18 cellular contexts compared by ENCODE assay signal in genomic region chr3:44467241-44467640, GRCh38. TPM values are rescaled to one million over a fixed set of nuclear protein-coding genes. Genes with fewer than 3 reads are reported as not detected.
DNase-seq lines count a peak whose midpoint lies in the region; ATAC-seq, FAIRE-seq and TF ChIP-seq lines count a peak whose summit lies in the region.
"Had no signal": no experiment of that assay in that cellular context is flagged by ENCODE, and none has a peak within 500 bp of the region (broad histone marks: within the 10 kb centered on the region; RNA-seq: fewer than 3 reads in every experiment).

No MANE protein-coding gene starts in this region.

- TF ChIP-seq CTCF in CD4-positive, alpha-beta T cell (IDR thresholded peaks at IDR 0.05): no peak
- no peak for TF ChIP-seq CTCF in endothelial cell of umbilical vein (IDR thresholded peaks at IDR 0.05; ENCODE audit: extremely low read depth in 1 of 2, insufficient read depth in 1 of 2, low read depth in 1 of 2, low read length in 2 of 2)
- no peak for TF ChIP-seq CTCF in nephron progenitor cell (IDR thresholded peaks at IDR 0.05)

- peaks cover 0 to 5% of the 10 kb centered on the region in 2 experiments for H3K36me3 ChIP-seq in endothelial cell of umbilical vein (ENCODE audit: control insufficient read depth in 2 of 2, extremely low read depth in 1 of 2, insufficient read depth in 2 of 2, low read length in 2 of 2)

- no peak overlapping the region for H3K4me2 ChIP-seq in endothelial cell of umbilical vein (ENCODE audit: insufficient read depth, low read length)
- H3K4me2 ChIP-seq: BLaER1 had no signal

- H3K27ac Mint-ChIP-seq in CD4-positive, alpha-beta T cell: peak overlapping the region; percentile 20
- H3K27ac Mint-ChIP-seq in T-helper 17 cell: peak overlapping the region; percentile 19
- H3K27ac Mint-ChIP-seq in nephron progenitor cell: peak overlapping the region; percentile 80

- POLR2A ChIA-PET in CD4-positive, alpha-beta T cell (lab: Charles Lee): no interaction called here
- POLR2A ChIA-PET in endothelial cell of umbilical vein (lab: Charles Lee): no interaction called here

- no peak overlapping the region for H3K9ac ChIP-seq in endothelial cell of umbilical vein (replicated peaks; ENCODE audit: extremely low read depth, insufficient read depth, low read length)
- H3K9ac ChIP-seq: BLaER1 had no signal

- H3K9me3 ChIP-seq in CD4-positive, alpha-beta T cell (ENCODE audit: control insufficient read depth, low read length): no peaks in the 10 kb centered on the region
- H3K9me3 ChIP-seq in T-helper 17 cell (ENCODE audit: control insufficient read depth, low read length, poor library complexity, severe bottlenecking) (no peaks in the 10 kb centered on the region), endothelial cell of umbilical vein (replicated peaks; ENCODE audit: control insufficient read depth, insufficient read depth, low read length) (no peaks in the 10 kb centered on the region)
- H3K9me3 ChIP-seq: HAP-1 had no signal

- no TSS peak for BruUV-seq in endothelial cell of umbilical vein (replicated peaks; lab: Mats Ljungman, UMichigan)

- no peaks in the 10 kb centered on the region for H3K9me3 Mint-ChIP-seq in CD4-positive, alpha-beta T cell
- H3K9me3 Mint-ChIP-seq in nephron progenitor cell: peaks cover 12% of the 10 kb centered on the region

- intact Hi-C loops in CD4-positive, alpha-beta T cell (cut with DNase I, micrococcal nuclease): no loop called here
- intact Hi-C loops in endothelial cell of umbilical vein (cut with micrococcal nuclease): no loop called here

- no peaks in the 10 kb centered on the region for H3K9me1 ChIP-seq in endothelial cell of umbilical vein (replicated peaks; ENCODE audit: control insufficient read depth, extremely low read depth, insufficient read depth, low read length)

- dilution Hi-C loops in endothelial cell of umbilical vein (cut with MboI; ENCODE audit: extremely low pct_ligation_motif_present, low sequenced_read_pairs): no loop called here

- no peaks in the 10 kb centered on the region for H4K20me1 ChIP-seq in endothelial cell of umbilical vein (replicated peaks; ENCODE audit: control insufficient read depth, extremely low read depth, insufficient read depth, low read length)

- no peaks in the 10 kb centered on the region for H3K27me3 Mint-ChIP-seq in CD4-positive, alpha-beta T cell
- H3K27me3 Mint-ChIP-seq in T-helper 17 cell: no peaks in the 10 kb centered on the region
- no peaks in the 10 kb centered on the region for H3K27me3 Mint-ChIP-seq in nephron progenitor cell (ENCODE audit: low read depth, poor library complexity)

- no peak for DNase-seq in CD4-positive, alpha-beta T cell
- DNase-seq in T-helper 17 cell: no peak
- peak; percentile 54 for DNase-seq in endothelial cell of umbilical vein (ENCODE audit: low read depth, low spot score)
- DNase-seq in nephron progenitor cell: no peak
- no peak for DNase-seq in T-helper 9 cell
- DNase-seq in occipital lobe (lab: John Stamatoyannopoulos, UW): no peak
- DNase-seq: 8988T, AML-193, Calu3, DMS 273 treated with DMSO at 0.1 percent for 48 hours, DMS79, GOT3, IMR-90 had no signal

- CTCF ChIA-PET in CD4-positive, alpha-beta T cell (lab: Charles Lee): no interaction called here
- CTCF ChIA-PET in endothelial cell of umbilical vein (lab: Charles Lee): no interaction called here

- H3K27me3 ChIP-seq in CD4-positive, alpha-beta T cell (ENCODE audit: control insufficient read depth, insufficient read depth, low read length): no peaks in the 10 kb centered on the region
- H3K27me3 ChIP-seq in endothelial cell of umbilical vein (ENCODE audit: control insufficient read depth in 2 of 2, insufficient read depth in 2 of 2, low read length in 2 of 2): no peaks in the 10 kb centered on the region
- H3K27me3 ChIP-seq: BLaER1 had no signal

- H3K27ac ChIP-seq in CD4-positive, alpha-beta T cell (ENCODE audit: low read depth, low read length): no peak overlapping the region
- H3K27ac ChIP-seq in endothelial cell of umbilical vein (ENCODE audit: insufficient read depth, low read depth, low read length): no peak overlapping the region
- H3K27ac ChIP-seq: BLaER1 had no signal

- H3K36me3 Mint-ChIP-seq in CD4-positive, alpha-beta T cell (ENCODE audit: low read depth): peaks cover 81% of the 10 kb centered on the region
- H3K36me3 Mint-ChIP-seq in T-helper 17 cell (ENCODE audit: low read depth) (peaks cover 10% of the 10 kb centered on the region), nephron progenitor cell (ENCODE audit: low read depth) (peaks cover 69% of the 10 kb centered on the region)

- peaks cover 26% of the 10 kb centered on the region for H3K4me1 Mint-ChIP-seq in CD4-positive, alpha-beta T cell (ENCODE audit: low read depth)
- H3K4me1 Mint-ChIP-seq in T-helper 17 cell: peaks cover 15% of the 10 kb centered on the region
- peaks cover 38% of the 10 kb centered on the region for H3K4me1 Mint-ChIP-seq in nephron progenitor cell

- no peaks in the 10 kb centered on the region for H3K4me1 ChIP-seq in endothelial cell of umbilical vein (ENCODE audit: control insufficient read depth, extremely low read depth, insufficient read depth, low read length)
- H3K4me1 ChIP-seq: HAP-1 had no signal

- FAIRE-seq in endothelial cell of umbilical vein (lab: Jason Lieb, UNC): no peak
- FAIRE-seq: GM12891 had no signal

- H3K4me3 ChIP-seq in endothelial cell of umbilical vein (replicated peaks in 1 of 3; ENCODE audit: insufficient read depth in 1 of 3, low read depth in 1 of 3, low read length in 3 of 3): no peak overlapping the region
- H3K4me3 ChIP-seq: BLaER1, HAP-1 had no signal

- TF ChIP-seq POLR2A in endothelial cell of umbilical vein (IDR thresholded peaks at IDR 0.05; ENCODE audit: low read depth, low read length): no peak

- no peak for ATAC-seq in CD4-positive, alpha-beta T cell (ENCODE audit: poor library complexity)
- no peak for ATAC-seq in T-helper 17 cell
- ATAC-seq in HG03108 (IDR thresholded peaks at IDR 0.05; ENCODE audit: unreplicated experiment): no peak
- ATAC-seq in HG03354 (IDR thresholded peaks at IDR 0.05; ENCODE audit: poor library complexity, severe bottlenecking, unreplicated experiment): no peak

- no peak overlapping the region for H3K4me3 Mint-ChIP-seq in CD4-positive, alpha-beta T cell
- H3K4me3 Mint-ChIP-seq in T-helper 17 cell: no peak overlapping the region
- H3K4me3 Mint-ChIP-seq in nephron progenitor cell: no peak overlapping the region

- H3K79me2 ChIP-seq in endothelial cell of umbilical vein (ENCODE audit: control insufficient read depth, insufficient read depth, low read length): peaks cover 25% of the 10 kb centered on the region

- no peak overlapping the region for H2AFZ ChIP-seq in endothelial cell of umbilical vein (ENCODE audit: low read depth, low read length)

TF ChIP-seq in endothelial cell of umbilical vein, 7 proteins besides CTCF, POLR2A, EP300 and RAD21:
- TF ChIP-seq FOS (IDR thresholded peaks at IDR 0.05; ENCODE audit: borderline replicate concordance, insufficient read depth, low read length): no peak
- no peak for TF ChIP-seq MAX (IDR thresholded peaks at IDR 0.05; ENCODE audit: insufficient read depth, insufficient read length)
- no peak for TF ChIP-seq MYC (IDR thresholded peaks at IDR 0.05; ENCODE audit: low read depth, low read length)
- no peak for TF ChIP-seq JUN (IDR thresholded peaks at IDR 0.05; ENCODE audit: borderline replicate concordance, insufficient read depth, insufficient read length, low read depth)
- TF ChIP-seq POLR2AphosphoS5 (IDR thresholded peaks at IDR 0.05; ENCODE audit: insufficient read depth, low read depth, low read length): no peak
- TF ChIP-seq GATA2 (IDR thresholded peaks at IDR 0.05; ENCODE audit: insufficient read depth, insufficient read length, low read depth, low read length): no peak
- TF ChIP-seq EZH2 (IDR thresholded peaks at IDR 0.05; ENCODE audit: borderline replicate concordance, low read depth, low read length, severe bottlenecking): no peak
TF ChIP-seq in endothelial cell of umbilical vein: peak in this region for 0.

RNA-seq across cellular contexts. Expression of gene ZNF445, which starts 10.2 kb away (rescaled TPM):
- 1 to 10 TPM; 6.1 to 6.6 TPM for total RNA-seq in CD4-positive, alpha-beta T cell
- total RNA-seq in T-helper 17 cell (10 to 100 TPM in 1 of 2 donors, 1 to 10 TPM in 1; 9.7 to 10.6 TPM), endothelial cell of umbilical vein (15.0 and 17.8 TPM in 2 replicates), occipital lobe (39.6 TPM)
- polyA plus RNA-seq in endothelial cell of umbilical vein: 2.1 and 2.3 TPM in 2 replicates
- 2.3 and 2.4 TPM in 2 replicates for polyA plus RNA-seq in endothelial cell of umbilical vein (2011; cell fraction: cytosol; rRNA removed)
- 8.5 and 9.8 TPM in 2 replicates for polyA plus RNA-seq in endothelial cell of umbilical vein (2011; cell fraction: nucleus; rRNA removed)
- polyA plus RNA-seq in endothelial cell of umbilical vein (2012): 3.5 and 4.3 TPM in 2 replicates
- 15.9 and 19.6 TPM in 2 replicates for polyA minus RNA-seq in endothelial cell of umbilical vein
- 4.3 TPM for polyA minus RNA-seq in endothelial cell of umbilical vein (2011; cell fraction: cytosol; rRNA and poly(A)+ RNA removed)
- polyA minus RNA-seq in endothelial cell of umbilical vein (2011; cell fraction: nucleus; rRNA and poly(A)+ RNA removed): 8.8 and 11.3 TPM in 2 replicates

Comparison
In these comparisons a context has a peak if more than half of its experiments do, and no peak if none do; other contexts are left out.
1. H3K27ac Mint-ChIP-seq: peak in every context shown above with its lines; median percentile 80 in nephron progenitor cell; 20 in CD4-positive, alpha-beta T cell; 19 in T-helper 17 cell.